24 cellular contexts compared by ENCODE assay signal in genomic region chr20:61513124-61514017, GRCh38.
"Had no signal": no experiment of that assay in that cellular context is flagged by ENCODE, and none has a peak within 500 bp of the region (broad histone marks: within the 10 kb centered on the region; RNA-seq: fewer than 3 reads in every experiment).

No MANE protein-coding gene starts in this region.

- H3K4me1 ChIP-seq: ascending aorta, body of pancreas had no signal

- H3K9me3 ChIP-seq: ascending aorta, body of pancreas had no signal

- H3K36me3 ChIP-seq: ascending aorta had no signal

- DNase-seq: activated CD4-positive, alpha-beta T cell treated with anti-CD3 and anti-CD28 coated beads for 48 hours; activated CD4-positive, alpha-beta T cell treated with anti-CD3 and anti-CD28 coated beads, Interleukin-2, amount 50 U/mL, for 4 hours; activated CD4-positive, CD25-positive, alpha-beta regulatory T cell treated with anti-CD3 and anti-CD28 coated beads, Interleukin-2, amount 50 U/mL, for 72 hours; activated CD8-positive, alpha-beta memory T cell treated with anti-CD3 and anti-CD28 coated beads, Interleukin-2, amount 50 U/mL, for 48 hours; activated CD8-positive, alpha-beta T cell treated with anti-CD3 and anti-CD28 coated beads, Interleukin-2, amount 10 ng/mL, durations not matched to agents 7 days and 5 days; activated naive CD8-positive, alpha-beta T cell treated with anti-CD3 and anti-CD28 coated beads, Interleukin-2, amount 50 U/mL, for 24 hours; activated T-cell treated with anti-CD3 and anti-CD28 coated beads, Interleukin-2, amount 50 U/mL, for 1 hour; amniotic stem cell; body of pancreas; Kasumi-1; KBM-7; NCI-H1105 treated with DMSO at 0.1 percent for 48 hours; NCI-H1436 treated with DMSO at 0.1 percent for 48 hours; NCI-H187; NCI-H2081; NCI-H226; NCI-H526; NK-92 treated with Interleukin-12 subunit alpha and Interleukin-12 subunit beta, amount 100 ng/mL, for 24 hours; SIG-M5; T-helper 17 cell; T-helper 9 cell had no signal

- H3K27ac ChIP-seq: ascending aorta, body of pancreas had no signal

- H3K4me3 ChIP-seq: ascending aorta, body of pancreas had no signal

- ATAC-seq: activated CD8-positive, alpha-beta T cell treated with anti-CD3 and anti-CD28 coated beads, Interleukin-2, amount 10 ng/mL, durations not matched to agents 7 days and 5 days; activated naive CD8-positive, alpha-beta T cell treated with anti-CD3 and anti-CD28 coated beads, Interleukin-2, amount 50 U/mL, for 24 hours; body of pancreas; WTC11 had no signal

- H3K27me3 ChIP-seq: ascending aorta, body of pancreas had no signal

- FAIRE-seq: RCC 7860 had no signal
